ENCODE assay signal across 11 cellular contexts in the genomic region with DNA sequence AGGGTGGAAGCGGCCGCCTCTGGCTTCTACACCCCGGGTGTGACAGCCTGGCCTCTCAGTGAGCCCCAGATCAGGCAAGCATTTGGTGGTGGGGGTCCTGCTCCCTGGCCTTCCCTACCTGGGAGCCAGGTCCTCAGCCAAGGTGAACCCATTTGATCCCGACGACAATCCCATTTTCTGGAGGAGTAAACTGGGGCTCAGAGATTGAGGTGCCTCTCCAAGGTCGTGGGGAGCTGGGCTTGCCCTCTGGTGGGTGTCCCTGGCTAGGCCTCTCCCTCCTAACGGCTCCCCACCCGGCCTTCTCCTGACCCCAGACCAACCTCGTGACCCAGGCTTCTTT. TPM values are rescaled to one million over a fixed set of nuclear protein-coding genes. Genes with fewer than 3 reads are reported as not detected.
DNase-seq lines count a peak whose midpoint lies in the region; ATAC-seq and TF ChIP-seq lines count a peak whose summit lies in the region.
"Had no signal": no experiment of that assay in that cellular context is flagged by ENCODE, and none has a peak within 500 bp of the region (broad histone marks: within the 10 kb centered on the region; RNA-seq: fewer than 3 reads in every experiment).

No MANE protein-coding gene starts in this region.

- no peak overlapping the region for H3K9ac ChIP-seq in stomach smooth muscle (ENCODE audit: low read length in 2 of 2)

- H3K27ac Mint-ChIP-seq in immature natural killer cell, result peak overlapping the region in 1 of 6 donors; percentile 11

- peak overlapping the region; percentile 31 for H3K4me3 Mint-ChIP-seq in activated T-cell treated with anti-CD3 and anti-CD28 coated beads, Interleukin-2, amount 50 U/mL, for 4 hours
- H3K4me3 Mint-ChIP-seq in immature natural killer cell, result peak overlapping the region in 4 of 5 donors; percentile 18 to 33 (median 30)

- no peaks in the 10 kb centered on the region for H3K36me3 ChIP-seq in stomach smooth muscle (ENCODE audit: control insufficient read depth in 2 of 2, insufficient read depth in 2 of 2, low read length in 2 of 2)

- H3K4me1 Mint-ChIP-seq in activated T-cell treated with anti-CD3 and anti-CD28 coated beads, Interleukin-2, amount 50 U/mL, for 4 hours (ENCODE audit: low read depth), result peaks cover 4% of the 10 kb centered on the region
- H3K4me1 Mint-ChIP-seq in immature natural killer cell, result peaks cover 4 to 5% of the 10 kb centered on the region in 2 donors

- H3K4me1 ChIP-seq in stomach smooth muscle (ENCODE audit: control insufficient read depth, insufficient read depth, low read length), result peaks cover 16% of the 10 kb centered on the region

- ATAC-seq in activated T-cell treated with anti-CD3 and anti-CD28 coated beads, Interleukin-2, amount 50 U/mL, for 4 hours, result no peak
- ATAC-seq in HG03097 (IDR thresholded peaks at IDR 0.05; ENCODE audit: low FRiP score, unreplicated experiment) (no peak), HG02938 (IDR thresholded peaks at IDR 0.05; ENCODE audit: unreplicated experiment) (no peak)

- H3K9me3 Mint-ChIP-seq in activated T-cell treated with anti-CD3 and anti-CD28 coated beads, Interleukin-2, amount 50 U/mL, for 4 hours, result no peaks in the 10 kb centered on the region
- H3K9me3 Mint-ChIP-seq in immature natural killer cell, result no peaks in the 10 kb centered on the region

- 0 out of 2 replicates have a peak, but pooled peaks have one; percentile 23 for TF ChIP-seq CTCF in VCaP (conservative IDR thresholded peaks at IDR 0.05)

- H3K4me3 ChIP-seq in stomach smooth muscle (ENCODE audit: low read length in 2 of 2), result peak overlapping the region; percentile 9 to 71

- peaks cover 7% of the 10 kb centered on the region for H3K27me3 Mint-ChIP-seq in activated T-cell treated with anti-CD3 and anti-CD28 coated beads, Interleukin-2, amount 50 U/mL, for 4 hours (ENCODE audit: low read depth)
- peaks cover 0 to 9% (median 3%) of the 10 kb centered on the region in 3 donors for H3K27me3 Mint-ChIP-seq in immature natural killer cell (ENCODE audit: low read depth in 3 of 3)

- H3K27ac ChIP-seq in VCaP (peak overlapping the region; percentile 66; the same call in 1 of the 2 replicates), stomach smooth muscle (ENCODE audit: low read length) (no peak overlapping the region)
- H3K27ac ChIP-seq: C4-2B had no signal

- no peaks in the 10 kb centered on the region for H3K9me3 ChIP-seq in stomach smooth muscle (ENCODE audit: control insufficient read depth in 2 of 2, low read length in 2 of 2)

- peaks cover 2 to 6% of the 10 kb centered on the region in 2 donors for H3K27me3 ChIP-seq in stomach smooth muscle (ENCODE audit: control insufficient read depth in 1 of 2, insufficient read depth in 2 of 2, low read length in 2 of 2)

- H3K36me3 Mint-ChIP-seq in activated T-cell treated with anti-CD3 and anti-CD28 coated beads, Interleukin-2, amount 50 U/mL, for 4 hours (ENCODE audit: insufficient read depth), result no peaks in the 10 kb centered on the region
- H3K36me3 Mint-ChIP-seq in immature natural killer cell, result no peaks in the 10 kb centered on the region

- no peak for DNase-seq in activated T-cell treated with anti-CD3 and anti-CD28 coated beads, Interleukin-2, amount 50 U/mL, for 4 hours
- DNase-seq in activated T-cell treated with anti-CD3 and anti-CD28 coated beads for 4 hours (no peak), immature natural killer cell (no peak), cerebellar cortex (ENCODE audit: low spot score) (no peak)

RNA-seq across cellular contexts. Expression of a gene that starts 2.7 kb away (rescaled TPM):
- total RNA-seq in activated T-cell treated with anti-CD3 and anti-CD28 coated beads, Interleukin-2, amount 50 U/mL, for 4 hours, result not detected
- not detected for polyA plus RNA-seq in immature natural killer cell
- total RNA-seq: HT1080 had no signal

RNA-seq across cellular contexts. Expression of a gene that starts 7.8 kb away (rescaled TPM):
- not detected for total RNA-seq in activated T-cell treated with anti-CD3 and anti-CD28 coated beads, Interleukin-2, amount 50 U/mL, for 4 hours
- not detected for polyA plus RNA-seq in immature natural killer cell
- total RNA-seq: HT1080, kidney had no signal

RNA-seq across cellular contexts. Expression of a gene that starts 31.4 kb away (rescaled TPM):
- total RNA-seq in activated T-cell treated with anti-CD3 and anti-CD28 coated beads, Interleukin-2, amount 50 U/mL, for 4 hours, result 10 to 100 TPM in 1 of 3 donors, 1 to 10 TPM in 2; 1.4 to 10.4 (median 6.4) TPM
- polyA plus RNA-seq in immature natural killer cell, result 1 to 10 TPM in 1 of 3 donors, under 1 TPM in 2; 0.20 to 1.4 (median 0.91) TPM

RNA-seq across cellular contexts. Expression of a gene that starts 34.5 kb away (rescaled TPM):
- total RNA-seq in activated T-cell treated with anti-CD3 and anti-CD28 coated beads, Interleukin-2, amount 50 U/mL, for 4 hours, result 1 to 10 TPM; 2.8 to 6.6 (median 5.1) TPM
- polyA plus RNA-seq in immature natural killer cell, result not detected
